In the genomic region with DNA sequence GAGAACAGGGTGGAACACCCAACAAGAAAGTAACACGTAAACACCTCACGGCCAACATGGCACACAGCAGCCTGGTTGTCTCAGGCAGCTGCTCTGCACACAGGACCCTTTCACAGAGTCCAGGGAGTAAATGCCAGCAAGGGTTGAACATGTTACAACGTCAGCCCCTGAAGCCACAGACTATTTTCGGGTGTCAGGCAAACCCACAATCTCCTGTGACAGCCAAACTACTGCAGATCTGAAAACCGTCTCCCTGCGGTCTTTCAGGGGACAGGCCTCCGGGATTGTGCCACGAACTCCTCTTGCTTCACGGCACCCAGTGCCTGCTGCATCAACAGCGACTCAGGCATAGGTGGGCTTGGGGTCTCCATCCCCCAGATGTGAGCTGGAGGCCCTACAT, we compare ENCODE assay signal across 9 cellular contexts.
DNase-seq lines count a peak whose midpoint lies in the region; ATAC-seq and TF ChIP-seq lines count a peak whose summit lies in the region.
"Had no signal": no experiment of that assay in that cellular context is flagged by ENCODE, and none has a peak within 500 bp of the region (broad histone marks: within the 10 kb centered on the region; RNA-seq: fewer than 3 reads in every experiment).

No MANE protein-coding gene starts in this region.

- H3K4me1 ChIP-seq in BLaER1 treated with 17β-estradiol and CSF1 and Interleukin-3, amounts not matched to agents 10 nM and 100 nM = peaks cover 80 to 97% (median 84%) of the 10 kb centered on the region in 10 experiments

- peaks cover 0 to 7% (median 0%) of the 10 kb centered on the region in 11 experiments; a peak in 3 of 22 replicates for H3K36me3 ChIP-seq in BLaER1 treated with 17β-estradiol and CSF1 and Interleukin-3, amounts not matched to agents 10 nM and 100 nM

- H3K9me3 Mint-ChIP-seq in HFFc6 = no peaks in the 10 kb centered on the region

- no peaks in the 10 kb centered on the region for H4K20me1 ChIP-seq in BLaER1 treated with 17β-estradiol and CSF1 and Interleukin-3, amounts not matched to agents 10 nM and 100 nM

- peak; percentile 45 for ATAC-seq in HG02588 (IDR thresholded peaks at IDR 0.05; ENCODE audit: unreplicated experiment)
- no peak for ATAC-seq in HG03095 (IDR thresholded peaks at IDR 0.05; ENCODE audit: unreplicated experiment)

- no peaks in the 10 kb centered on the region for H3K27me3 Mint-ChIP-seq in HFFc6 (ENCODE audit: insufficient read depth)

- peak; percentile 23 for DNase-seq in T-helper 9 cell
- peak; percentile 22 for DNase-seq in foreskin melanocyte
- no peak for DNase-seq in caudate nucleus (lab: John Stamatoyannopoulos, UW)
- no peak for DNase-seq in HFFc6
- DNase-seq in DMS53 treated with DMSO at 0.1 percent for 48 hours (lab: John Stamatoyannopoulos, UW; ENCODE audit: unreplicated experiment) = no peak

- no peaks in the 10 kb centered on the region for H3K9me3 ChIP-seq in BLaER1 treated with 17β-estradiol and CSF1 and Interleukin-3, amounts not matched to agents 10 nM and 100 nM (replicated peaks in 1 of 11)

- peak overlapping the region; percentile 31 to 82 (median 77); a peak in 20 of 22 replicates for H3K9ac ChIP-seq in BLaER1 treated with 17β-estradiol and CSF1 and Interleukin-3, amounts not matched to agents 10 nM and 100 nM

- peak overlapping the region; percentile 61 to 95 (median 93); a peak in 21 of 22 replicates for H3K27ac ChIP-seq in BLaER1 treated with 17β-estradiol and CSF1 and Interleukin-3, amounts not matched to agents 10 nM and 100 nM
- H3K27ac ChIP-seq in caudate nucleus (ENCODE audit: low read depth, low read length) = no peak overlapping the region
- H3K27ac ChIP-seq: VCaP had no signal

- peak overlapping the region; percentile 78 to 96 (median 90) for H3K4me2 ChIP-seq in BLaER1 treated with 17β-estradiol and CSF1 and Interleukin-3, amounts not matched to agents 10 nM and 100 nM

- peak overlapping the region in 6 of 10 experiments; percentile 4 to 50 (median 15); a peak in 7 of 20 replicates for H3K4me3 ChIP-seq in BLaER1 treated with 17β-estradiol and CSF1 and Interleukin-3, amounts not matched to agents 10 nM and 100 nM

- H3K4me3 Mint-ChIP-seq in HFFc6 = no peak overlapping the region

- H3K4me1 Mint-ChIP-seq in HFFc6 (ENCODE audit: low read depth) = peaks cover 44% of the 10 kb centered on the region

- H3K27ac Mint-ChIP-seq in HFFc6 = no peak overlapping the region

- peaks cover 6% of the 10 kb centered on the region; the same call in 1 of the 2 replicates for H3K36me3 Mint-ChIP-seq in HFFc6 (ENCODE audit: low read depth)

- H3K27me3 ChIP-seq in BLaER1 treated with 17β-estradiol and CSF1 and Interleukin-3, amounts not matched to agents 10 nM and 100 nM = no peaks in the 10 kb centered on the region

- TF ChIP-seq CTCF in HFFc6 (IDR thresholded peaks at IDR 0.05) = no peak

Comparison
In these comparisons a context has a peak if more than half of its experiments do, and no peak if none do; other contexts are left out.
1. DNase-seq: peak in T-helper 9 cell (single experiment) and foreskin melanocyte (single experiment); none in caudate nucleus (0 of 61), HFFc6 (single experiment) and DMS53 treated with DMSO at 0.1 percent for 48 hours (single experiment).